In the genomic region with DNA sequence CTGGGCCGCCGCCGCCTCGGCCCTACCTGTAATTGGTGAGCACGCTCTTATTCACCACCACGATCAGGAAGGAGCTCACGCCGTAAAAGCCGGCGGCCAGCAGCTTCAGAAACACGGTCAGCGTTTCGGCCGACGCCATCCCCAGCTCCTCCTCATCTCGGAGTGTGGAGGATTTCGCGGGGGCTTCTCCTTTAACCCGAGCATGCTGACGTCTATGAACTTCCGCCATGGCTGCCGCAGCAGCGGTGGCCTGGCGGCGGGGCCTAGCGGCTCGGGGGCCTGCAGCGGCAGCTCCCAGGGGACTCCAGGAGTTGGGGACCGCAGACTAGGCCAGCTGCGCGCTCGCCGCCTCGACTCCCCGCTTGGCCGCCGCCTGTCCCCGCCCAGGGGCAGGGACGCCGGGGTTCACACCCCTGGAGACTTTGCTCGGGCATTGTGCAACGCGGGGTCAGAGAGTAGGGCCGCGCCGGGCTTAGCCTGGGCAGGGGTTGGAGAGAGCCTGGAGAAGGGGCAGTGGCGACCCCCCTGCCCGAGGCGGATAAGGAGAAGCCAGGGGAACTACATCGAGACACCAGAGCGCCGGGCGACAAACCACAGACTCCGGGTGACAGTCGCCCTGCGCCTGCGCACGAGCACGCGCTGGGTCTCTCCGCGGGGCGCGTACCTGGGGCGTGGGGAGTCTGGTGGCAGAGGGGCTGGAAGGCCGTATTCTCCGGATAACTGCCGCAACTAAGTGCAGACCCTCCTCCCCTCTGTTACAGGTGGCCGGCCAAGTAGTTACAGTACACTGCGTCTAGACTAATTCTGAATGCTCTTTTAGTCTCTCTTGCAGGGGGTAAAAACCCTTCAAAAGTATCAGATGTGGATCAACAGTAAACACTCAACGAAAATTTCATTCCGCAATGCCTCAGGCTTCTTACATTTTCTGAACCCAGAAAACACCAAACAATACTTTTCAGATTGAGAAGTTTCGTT, we compare ENCODE assay signal across 1 cellular context.
TF ChIP-seq lines count a peak whose summit lies in the region.

Gene SLC35D1 (minus strand): TSS at position 364 of the 975 bp plus-strand sequence. CDS start 135 bp downstream, at position 229.

TF ChIP-seq in GM12878, 131 proteins besides CTCF, POLR2A, EP300 and RAD21 (continued from another document and continues in another):
- TF ChIP-seq, protein P1, sequence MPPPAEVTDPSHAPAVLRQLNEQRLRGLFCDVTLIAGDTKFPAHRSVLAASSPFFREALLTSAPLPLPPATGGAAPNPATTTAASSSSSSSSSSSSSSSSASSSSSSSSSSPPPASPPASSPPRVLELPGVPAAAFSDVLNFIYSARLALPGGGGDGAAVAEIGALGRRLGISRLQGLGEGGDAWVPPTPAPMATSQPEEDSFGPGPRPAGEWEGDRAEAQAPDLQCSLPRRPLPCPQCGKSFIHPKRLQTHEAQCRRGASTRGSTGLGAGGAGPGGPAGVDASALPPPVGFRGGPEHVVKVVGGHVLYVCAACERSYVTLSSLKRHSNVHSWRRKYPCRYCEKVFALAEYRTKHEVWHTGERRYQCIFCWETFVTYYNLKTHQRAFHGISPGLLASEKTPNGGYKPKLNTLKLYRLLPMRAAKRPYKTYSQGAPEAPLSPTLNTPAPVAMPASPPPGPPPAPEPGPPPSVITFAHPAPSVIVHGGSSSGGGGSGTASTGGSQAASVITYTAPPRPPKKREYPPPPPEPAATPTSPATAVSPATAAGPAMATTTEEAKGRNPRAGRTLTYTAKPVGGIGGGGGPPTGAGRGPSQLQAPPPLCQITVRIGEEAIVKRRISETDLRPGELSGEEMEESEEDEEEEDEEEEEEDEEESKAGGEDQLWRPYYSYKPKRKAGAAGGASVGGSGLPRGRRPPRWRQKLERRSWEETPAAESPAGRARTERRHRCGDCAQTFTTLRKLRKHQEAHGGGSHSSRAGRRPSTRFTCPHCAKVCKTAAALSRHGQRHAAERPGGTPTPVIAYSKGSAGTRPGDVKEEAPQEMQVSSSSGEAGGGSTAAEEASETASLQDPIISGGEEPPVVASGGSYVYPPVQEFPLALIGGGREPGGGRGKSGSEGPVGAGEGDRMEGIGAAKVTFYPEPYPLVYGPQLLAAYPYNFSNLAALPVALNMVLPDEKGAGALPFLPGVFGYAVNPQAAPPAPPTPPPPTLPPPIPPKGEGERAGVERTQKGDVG (CRISPR knock-in tag; IDR thresholded peaks at IDR 0.05): no peak
- TF ChIP-seq, protein P2, sequence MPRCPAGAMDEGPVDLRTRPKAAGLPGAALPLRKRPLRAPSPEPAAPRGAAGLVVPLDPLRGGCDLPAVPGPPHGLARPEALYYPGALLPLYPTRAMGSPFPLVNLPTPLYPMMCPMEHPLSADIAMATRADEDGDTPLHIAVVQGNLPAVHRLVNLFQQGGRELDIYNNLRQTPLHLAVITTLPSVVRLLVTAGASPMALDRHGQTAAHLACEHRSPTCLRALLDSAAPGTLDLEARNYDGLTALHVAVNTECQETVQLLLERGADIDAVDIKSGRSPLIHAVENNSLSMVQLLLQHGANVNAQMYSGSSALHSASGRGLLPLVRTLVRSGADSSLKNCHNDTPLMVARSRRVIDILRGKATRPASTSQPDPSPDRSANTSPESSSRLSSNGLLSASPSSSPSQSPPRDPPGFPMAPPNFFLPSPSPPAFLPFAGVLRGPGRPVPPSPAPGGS (IDR thresholded peaks at IDR 0.05; ENCODE audit: borderline replicate concordance, insufficient read depth, low read depth, low read length, poor library complexity, severe bottlenecking): no peak
- TF ChIP-seq CHD4 (IDR thresholded peaks at IDR 0.05): no peak
- no peak for TF ChIP-seq NFIC (IDR thresholded peaks at IDR 0.05; ENCODE audit: low read depth, low read length)
- TF ChIP-seq SIN3A (IDR thresholded peaks at IDR 0.05; ENCODE audit: low read depth, low read length): 0 out of 2 replicates have a peak, but pooled peaks have one; percentile 50
- TF ChIP-seq SPI1 (IDR thresholded peaks at IDR 0.05; ENCODE audit: borderline replicate concordance, insufficient read depth, low read depth, low read length): no peak
- TF ChIP-seq STAT3 (IDR thresholded peaks at IDR 0.05; ENCODE audit: low read depth, low read length): no peak
- TF ChIP-seq CBX5 (IDR thresholded peaks at IDR 0.05; ENCODE audit: low read depth): no peak
- no peak for TF ChIP-seq FOS (IDR thresholded peaks at IDR 0.05; ENCODE audit: borderline replicate concordance, extremely low read depth, insufficient read length)
- no peak for TF ChIP-seq TBL1XR1 (IDR thresholded peaks at IDR 0.05; ENCODE audit: low read depth, low read length)
- TF ChIP-seq CREB1 (IDR thresholded peaks at IDR 0.05; ENCODE audit: low read depth): peak; percentile 51; the same call in 1 of the 2 replicates
- TF ChIP-seq, protein P3, sequence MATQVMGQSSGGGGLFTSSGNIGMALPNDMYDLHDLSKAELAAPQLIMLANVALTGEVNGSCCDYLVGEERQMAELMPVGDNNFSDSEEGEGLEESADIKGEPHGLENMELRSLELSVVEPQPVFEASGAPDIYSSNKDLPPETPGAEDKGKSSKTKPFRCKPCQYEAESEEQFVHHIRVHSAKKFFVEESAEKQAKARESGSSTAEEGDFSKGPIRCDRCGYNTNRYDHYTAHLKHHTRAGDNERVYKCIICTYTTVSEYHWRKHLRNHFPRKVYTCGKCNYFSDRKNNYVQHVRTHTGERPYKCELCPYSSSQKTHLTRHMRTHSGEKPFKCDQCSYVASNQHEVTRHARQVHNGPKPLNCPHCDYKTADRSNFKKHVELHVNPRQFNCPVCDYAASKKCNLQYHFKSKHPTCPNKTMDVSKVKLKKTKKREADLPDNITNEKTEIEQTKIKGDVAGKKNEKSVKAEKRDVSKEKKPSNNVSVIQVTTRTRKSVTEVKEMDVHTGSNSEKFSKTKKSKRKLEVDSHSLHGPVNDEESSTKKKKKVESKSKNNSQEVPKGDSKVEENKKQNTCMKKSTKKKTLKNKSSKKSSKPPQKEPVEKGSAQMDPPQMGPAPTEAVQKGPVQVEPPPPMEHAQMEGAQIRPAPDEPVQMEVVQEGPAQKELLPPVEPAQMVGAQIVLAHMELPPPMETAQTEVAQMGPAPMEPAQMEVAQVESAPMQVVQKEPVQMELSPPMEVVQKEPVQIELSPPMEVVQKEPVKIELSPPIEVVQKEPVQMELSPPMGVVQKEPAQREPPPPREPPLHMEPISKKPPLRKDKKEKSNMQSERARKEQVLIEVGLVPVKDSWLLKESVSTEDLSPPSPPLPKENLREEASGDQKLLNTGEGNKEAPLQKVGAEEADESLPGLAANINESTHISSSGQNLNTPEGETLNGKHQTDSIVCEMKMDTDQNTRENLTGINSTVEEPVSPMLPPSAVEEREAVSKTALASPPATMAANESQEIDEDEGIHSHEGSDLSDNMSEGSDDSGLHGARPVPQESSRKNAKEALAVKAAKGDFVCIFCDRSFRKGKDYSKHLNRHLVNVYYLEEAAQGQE (IDR thresholded peaks at IDR 0.05; ENCODE audit: low read depth, low read length): 0 out of 2 replicates have a peak, but pooled peaks have one; percentile 16
- no peak for TF ChIP-seq BCL11A (IDR thresholded peaks at IDR 0.05; ENCODE audit: low read depth, low read length)
- TF ChIP-seq STAT1 (conservative IDR thresholded peaks at IDR 0.05): no peak
- TF ChIP-seq, protein P4, sequence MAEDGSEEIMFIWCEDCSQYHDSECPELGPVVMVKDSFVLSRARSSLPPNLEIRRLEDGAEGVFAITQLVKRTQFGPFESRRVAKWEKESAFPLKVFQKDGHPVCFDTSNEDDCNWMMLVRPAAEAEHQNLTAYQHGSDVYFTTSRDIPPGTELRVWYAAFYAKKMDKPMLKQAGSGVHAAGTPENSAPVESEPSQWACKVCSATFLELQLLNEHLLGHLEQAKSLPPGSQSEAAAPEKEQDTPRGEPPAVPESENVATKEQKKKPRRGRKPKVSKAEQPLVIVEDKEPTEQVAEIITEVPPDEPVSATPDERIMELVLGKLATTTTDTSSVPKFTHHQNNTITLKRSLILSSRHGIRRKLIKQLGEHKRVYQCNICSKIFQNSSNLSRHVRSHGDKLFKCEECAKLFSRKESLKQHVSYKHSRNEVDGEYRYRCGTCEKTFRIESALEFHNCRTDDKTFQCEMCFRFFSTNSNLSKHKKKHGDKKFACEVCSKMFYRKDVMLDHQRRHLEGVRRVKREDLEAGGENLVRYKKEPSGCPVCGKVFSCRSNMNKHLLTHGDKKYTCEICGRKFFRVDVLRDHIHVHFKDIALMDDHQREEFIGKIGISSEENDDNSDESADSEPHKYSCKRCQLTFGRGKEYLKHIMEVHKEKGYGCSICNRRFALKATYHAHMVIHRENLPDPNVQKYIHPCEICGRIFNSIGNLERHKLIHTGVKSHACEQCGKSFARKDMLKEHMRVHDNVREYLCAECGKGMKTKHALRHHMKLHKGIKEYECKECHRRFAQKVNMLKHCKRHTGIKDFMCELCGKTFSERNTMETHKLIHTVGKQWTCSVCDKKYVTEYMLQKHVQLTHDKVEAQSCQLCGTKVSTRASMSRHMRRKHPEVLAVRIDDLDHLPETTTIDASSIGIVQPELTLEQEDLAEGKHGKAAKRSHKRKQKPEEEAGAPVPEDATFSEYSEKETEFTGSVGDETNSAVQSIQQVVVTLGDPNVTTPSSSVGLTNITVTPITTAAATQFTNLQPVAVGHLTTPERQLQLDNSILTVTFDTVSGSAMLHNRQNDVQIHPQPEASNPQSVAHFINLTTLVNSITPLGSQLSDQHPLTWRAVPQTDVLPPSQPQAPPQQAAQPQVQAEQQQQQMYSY (CRISPR knock-in tag; IDR thresholded peaks at IDR 0.05): no peak
- TF ChIP-seq MTA2 (IDR thresholded peaks at IDR 0.05; ENCODE audit: low read depth): peak; percentile 29; the same call in 1 of the 2 replicates
- TF ChIP-seq GATAD2B (conservative IDR thresholded peaks at IDR 0.05; ENCODE audit: low read depth): peak; percentile 71; the same call in 1 of the 2 replicates
- no peak for TF ChIP-seq ZNF24 (IDR thresholded peaks at IDR 0.05)
- TF ChIP-seq RELB (IDR thresholded peaks at IDR 0.05; ENCODE audit: low read depth): peak; percentile 61; the same call in 1 of the 2 replicates
- 0 out of 2 replicates have a peak, but pooled peaks have one; percentile 15 for TF ChIP-seq MAX (IDR thresholded peaks at IDR 0.05; ENCODE audit: low read depth, low read length)
- no peak for TF ChIP-seq ESRRA (IDR thresholded peaks at IDR 0.05; ENCODE audit: low read length)
- no peak for TF ChIP-seq HCFC1 (IDR thresholded peaks at IDR 0.05; ENCODE audit: low read length)
- TF ChIP-seq PKNOX1 (IDR thresholded peaks at IDR 0.05): no peak
- TF ChIP-seq SMAD5 (IDR thresholded peaks at IDR 0.05; ENCODE audit: low read depth): no peak
- no peak for TF ChIP-seq MYB (IDR thresholded peaks at IDR 0.05; ENCODE audit: borderline replicate concordance, low read depth, low read length)
- TF ChIP-seq TARDBP (IDR thresholded peaks at IDR 0.05; ENCODE audit: borderline replicate concordance): no peak
- TF ChIP-seq ZNF274 (IDR thresholded peaks at IDR 0.05; ENCODE audit: insufficient read depth, insufficient read length): no peak
- TF ChIP-seq TCF12 (IDR thresholded peaks at IDR 0.05; ENCODE audit: low read depth, low read length): peak; percentile 60; the same call in 1 of the 2 replicates
- no peak for TF ChIP-seq POU2F2 (IDR thresholded peaks at IDR 0.05; ENCODE audit: borderline replicate concordance, low read depth, low read length)
- no peak for TF ChIP-seq MEF2A (IDR thresholded peaks at IDR 0.05; ENCODE audit: insufficient read depth, low read depth, low read length)
- TF ChIP-seq RBBP5 (conservative IDR thresholded peaks at IDR 0.05): no peak
- TF ChIP-seq NR2C2 (IDR thresholded peaks at IDR 0.05; ENCODE audit: borderline replicate concordance, control insufficient read depth, insufficient read length, low read depth): no peak
- TF ChIP-seq FOXM1 (IDR thresholded peaks at IDR 0.05; ENCODE audit: low read depth, low read length): no peak
- no peak for TF ChIP-seq WRNIP1 (IDR thresholded peaks at IDR 0.05; ENCODE audit: borderline replicate concordance, low read depth, low read length)
- TF ChIP-seq ZNF687 (IDR thresholded peaks at IDR 0.05): peak; percentile 85
